ENCODE assay signal across 20 cellular contexts in the genomic region with DNA sequence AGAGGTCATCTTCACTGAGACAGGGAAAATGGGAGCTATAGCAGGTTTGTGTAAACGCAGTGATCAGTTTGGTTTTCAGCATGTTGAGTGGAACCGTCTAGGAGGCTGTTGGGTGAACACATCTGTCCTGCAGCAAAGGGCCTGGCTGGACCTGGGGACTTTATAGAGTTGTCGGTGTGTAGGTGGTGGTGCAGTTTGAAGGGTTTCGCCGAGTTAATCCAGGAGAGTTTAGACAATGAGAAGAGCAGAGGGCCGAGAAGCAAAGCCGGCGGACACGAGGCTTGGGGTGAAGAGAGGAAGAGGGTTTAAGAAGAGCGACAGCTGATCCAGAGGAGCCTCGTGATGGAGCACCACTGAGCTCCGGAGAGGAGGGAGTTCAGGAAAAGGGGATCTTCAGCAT. TPM values are rescaled to one million over a fixed set of nuclear protein-coding genes. Genes with fewer than 3 reads are reported as not detected.
DNase-seq lines count a peak whose midpoint lies in the region; ATAC-seq, FAIRE-seq and TF ChIP-seq lines count a peak whose summit lies in the region.
"Had no signal": no experiment of that assay in that cellular context is flagged by ENCODE, and none has a peak within 500 bp of the region (broad histone marks: within the 10 kb centered on the region; RNA-seq: fewer than 3 reads in every experiment).

No MANE protein-coding gene starts in this region.

- H3K4me3 Mint-ChIP-seq in activated T-cell treated with anti-CD3 and anti-CD28 coated beads, Interleukin-2, amount 50 U/mL, for 24 hours, result no peak overlapping the region
- H3K4me3 Mint-ChIP-seq in activated T-cell treated with anti-CD3 and anti-CD28 coated beads, Interleukin-2, amount 50 U/mL, for 4 hours, result no peak overlapping the region
- no peak overlapping the region for H3K4me3 Mint-ChIP-seq in nephron progenitor cell
- H3K4me3 Mint-ChIP-seq: CD8-positive, alpha-beta T cell had no signal

- no peaks in the 10 kb centered on the region for H4K20me1 ChIP-seq in HepG2 (ENCODE audit: insufficient read depth, low read length)
- H4K20me1 ChIP-seq: BLaER1 had no signal

- H3K9me3 ChIP-seq in HepG2 (ENCODE audit: low read length), result no peaks in the 10 kb centered on the region
- no peaks in the 10 kb centered on the region for H3K9me3 ChIP-seq in right lobe of liver
- H3K9me3 ChIP-seq in pancreas, result no peaks in the 10 kb centered on the region
- H3K9me3 ChIP-seq: A549, BLaER1, HAP-1 had no signal

- intact Hi-C loops in HepG2 (cut with micrococcal nuclease; ENCODE audit: unreplicated experiment) (no loop called here), right lobe of liver (cut with DNase I) (no loop called here), pancreas (cut with DNase I) (no loop called here)

- H3K27ac ChIP-seq in HepG2 (ENCODE audit: extremely low read length, insufficient read depth, low read length), result no peak overlapping the region
- H3K27ac ChIP-seq in right lobe of liver, result no peak overlapping the region
- H3K27ac ChIP-seq in caudate nucleus (ENCODE audit: low read depth, low read length), result no peak overlapping the region
- H3K27ac ChIP-seq in pancreas, result no peak overlapping the region
- H3K27ac ChIP-seq: 22Rv1, A549, BLaER1, GM23248, HL-60 had no signal

- POLR2A ChIA-PET in HepG2 (lab: Yijun Ruan, JAX), result no interaction called here

- CTCF ChIA-PET in HepG2 (lab: Yijun Ruan, JAX; ENCODE audit: low intra/inter-chr PET ratio, low total read pairs), result no interaction called here

- no peak overlapping the region for H2AFZ ChIP-seq in HepG2 (ENCODE audit: low read length)
- H2AFZ ChIP-seq: GM23248 had no signal

- TF ChIP-seq CTCF in HepG2 (CRISPR knock-in tag; IDR thresholded peaks at IDR 0.05), result no peak
- no peak for TF ChIP-seq CTCF in right lobe of liver (IDR thresholded peaks at IDR 0.05)
- no peak for TF ChIP-seq CTCF in nephron progenitor cell (IDR thresholded peaks at IDR 0.05)
- TF ChIP-seq CTCF in pancreas (IDR thresholded peaks at IDR 0.05), result no peak

- FAIRE-seq in HepG2 (lab: Jason Lieb, UNC) (no peak), pancreas (lab: Jason Lieb, UNC) (no peak)
- FAIRE-seq: A549, G401.6, GM12891, GM19239 had no signal

- no peak for DNase-seq in activated T-cell treated with anti-CD3 and anti-CD28 coated beads, Interleukin-2, amount 50 U/mL, for 24 hours
- DNase-seq in activated T-cell treated with anti-CD3 and anti-CD28 coated beads, Interleukin-2, amount 50 U/mL, for 4 hours, result no peak
- DNase-seq in HepG2 (ENCODE audit: low spot score) (no peak), right lobe of liver (no peak), nephron progenitor cell (no peak), caudate nucleus (lab: John Stamatoyannopoulos, UW) (no peak), pancreas (no peak)
- DNase-seq: AML-193; CD8-positive, alpha-beta T cell; GM23248; IMR-90 had no signal

- peaks cover 45% of the 10 kb centered on the region for H3K36me3 Mint-ChIP-seq in activated T-cell treated with anti-CD3 and anti-CD28 coated beads, Interleukin-2, amount 50 U/mL, for 24 hours (ENCODE audit: low read depth)
- peaks cover 20% of the 10 kb centered on the region for H3K36me3 Mint-ChIP-seq in activated T-cell treated with anti-CD3 and anti-CD28 coated beads, Interleukin-2, amount 50 U/mL, for 4 hours (ENCODE audit: insufficient read depth)
- peaks cover 39% of the 10 kb centered on the region for H3K36me3 Mint-ChIP-seq in nephron progenitor cell (ENCODE audit: low read depth)

- in situ Hi-C loops in HepG2 (cut with HindIII; ENCODE audit: extremely low pct_ligation_motif_present, low pct_unique_long_range_greater_than_20kb), result no loop called here

- no peak overlapping the region for H3K4me2 ChIP-seq in HepG2 (ENCODE audit: low read depth, low read length)
- H3K4me2 ChIP-seq: A549, BLaER1 had no signal

- H3K4me3 ChIP-seq in HepG2 (replicated peaks in 1 of 3; ENCODE audit: insufficient read depth in 1 of 3, low read depth in 2 of 3, low read length in 3 of 3), result no peak overlapping the region
- H3K4me3 ChIP-seq in right lobe of liver, result no peak overlapping the region
- no peak overlapping the region for H3K4me3 ChIP-seq in pancreas
- H3K4me3 ChIP-seq: A549, BLaER1, GM23248, HAP-1 had no signal

- peaks cover 19% of the 10 kb centered on the region for H3K4me1 ChIP-seq in HepG2 (ENCODE audit: insufficient read depth, low read length)
- H3K4me1 ChIP-seq in right lobe of liver, result peaks cover 0 to 13% (median 4%) of the 10 kb centered on the region in 4 donors
- peaks cover under 1 to 4% (median 3%) of the 10 kb centered on the region in 3 donors for H3K4me1 ChIP-seq in pancreas
- H3K4me1 ChIP-seq: A549, HAP-1 had no signal

- H3K27me3 Mint-ChIP-seq in activated T-cell treated with anti-CD3 and anti-CD28 coated beads, Interleukin-2, amount 50 U/mL, for 24 hours, result no peaks in the 10 kb centered on the region
- H3K27me3 Mint-ChIP-seq in activated T-cell treated with anti-CD3 and anti-CD28 coated beads, Interleukin-2, amount 50 U/mL, for 4 hours (ENCODE audit: low read depth), result no peaks in the 10 kb centered on the region
- peaks cover 2% of the 10 kb centered on the region for H3K27me3 Mint-ChIP-seq in nephron progenitor cell (ENCODE audit: low read depth, poor library complexity)

- H3K79me2 ChIP-seq in HepG2 (ENCODE audit: insufficient read depth, low read length), result no peaks in the 10 kb centered on the region

- no peak for TF ChIP-seq RAD21 in HepG2 (CRISPR knock-in tag; IDR thresholded peaks at IDR 0.05)

- 93% methylated on average over 12 of the region's 12 CpGs for WGBS in HepG2 (ENCODE audit: low lambda C conversion rate)
- 89% methylated on average over 12 of the region's 12 CpGs for WGBS in right lobe of liver (ENCODE audit: insufficient coverage, low coverage, low lambda C conversion rate, missing lambda C conversion rate)
- WGBS in pancreas, 2 donors, result 87 to 92% methylated on average over 12 of the region's 12 CpGs

- no peak overlapping the region for H3K9ac ChIP-seq in HepG2 (ENCODE audit: insufficient read depth, low read depth, low read length)
- H3K9ac ChIP-seq: BLaER1, GM23248 had no signal

- H3K36me3 ChIP-seq in HepG2 (replicated peaks in 1 of 2; ENCODE audit: control insufficient read depth in 1 of 2, insufficient read depth in 2 of 2, low read length in 2 of 2), result peaks cover 5 to 31% of the 10 kb centered on the region in 2 experiments; a peak in 4 of 5 replicates
- H3K36me3 ChIP-seq in right lobe of liver, result peaks cover 0 to 23% (median 10%) of the 10 kb centered on the region in 4 donors
- peaks cover 4 to 14% (median 8%) of the 10 kb centered on the region in 3 donors for H3K36me3 ChIP-seq in pancreas

- H3K4me1 Mint-ChIP-seq in activated T-cell treated with anti-CD3 and anti-CD28 coated beads, Interleukin-2, amount 50 U/mL, for 24 hours (ENCODE audit: low read depth), result no peaks in the 10 kb centered on the region
- H3K4me1 Mint-ChIP-seq in activated T-cell treated with anti-CD3 and anti-CD28 coated beads, Interleukin-2, amount 50 U/mL, for 4 hours (ENCODE audit: low read depth), result no peaks in the 10 kb centered on the region
- peaks cover 19% of the 10 kb centered on the region for H3K4me1 Mint-ChIP-seq in nephron progenitor cell

- no peak for TF ChIP-seq EP300 in HepG2 (IDR thresholded peaks at IDR 0.05; ENCODE audit: low read depth in 2 of 2, low read length in 2 of 2)
- no peak for TF ChIP-seq EP300 in HepG2 (CRISPR knock-in tag; IDR thresholded peaks at IDR 0.05; ENCODE audit: borderline replicate concordance)

- BruUV-seq in HepG2 (replicated peaks; lab: Mats Ljungman, UMichigan), result no TSS peak

- H3K27ac Mint-ChIP-seq in activated T-cell treated with anti-CD3 and anti-CD28 coated beads, Interleukin-2, amount 50 U/mL, for 24 hours, result peak overlapping the region; percentile 4
- peak overlapping the region; percentile 60 for H3K27ac Mint-ChIP-seq in nephron progenitor cell

- TF ChIP-seq POLR2A in HepG2 (IDR thresholded peaks at IDR 0.05; ENCODE audit: insufficient read depth in 1 of 2, low read depth in 2 of 2, low read length in 2 of 2) (no peak), right lobe of liver (IDR thresholded peaks at IDR 0.05) (no peak)

- no peak for ATAC-seq in activated T-cell treated with anti-CD3 and anti-CD28 coated beads, Interleukin-2, amount 50 U/mL, for 4 hours
- ATAC-seq in HepG2 (no peak), right lobe of liver (no peak), HG02678 (IDR thresholded peaks at IDR 0.05; ENCODE audit: unreplicated experiment) (no peak), pancreas (no peak)
- ATAC-seq: A549; CD8-positive, alpha-beta T cell had no signal

- no peaks in the 10 kb centered on the region for H3K9me3 Mint-ChIP-seq in activated T-cell treated with anti-CD3 and anti-CD28 coated beads, Interleukin-2, amount 50 U/mL, for 24 hours
- no peaks in the 10 kb centered on the region for H3K9me3 Mint-ChIP-seq in activated T-cell treated with anti-CD3 and anti-CD28 coated beads, Interleukin-2, amount 50 U/mL, for 4 hours
- no peaks in the 10 kb centered on the region for H3K9me3 Mint-ChIP-seq in nephron progenitor cell
- H3K9me3 Mint-ChIP-seq: CD8-positive, alpha-beta T cell had no signal

- H3K27me3 ChIP-seq in HepG2 (ENCODE audit: control insufficient read depth in 1 of 2, insufficient read depth in 2 of 2, low read length in 2 of 2) (peaks cover 2 to 9% of the 10 kb centered on the region in 2 experiments; a peak in 2 of 5 replicates), right lobe of liver (no peaks in the 10 kb centered on the region), pancreas (no peaks in the 10 kb centered on the region)
- H3K27me3 ChIP-seq: BLaER1 had no signal

RNA-seq across cellular contexts. Expression of gene IL15RA, which starts 39.1 kb away (rescaled TPM):
- 10 to 100 TPM; 41.5 to 42.4 (median 41.9) TPM for total RNA-seq in activated T-cell treated with anti-CD3 and anti-CD28 coated beads, Interleukin-2, amount 50 U/mL, for 4 hours
- 0.53 and 0.66 TPM in 2 replicates for total RNA-seq in HepG2 (2016; rRNA removed; fragmentation: Illumina TruSeq; extraction: Trizol)
- 0.30 TPM in 1 of 2 replicates, not detected in the other for total RNA-seq in HepG2 (2016; cell fraction: cytosol; rRNA removed; fragmentation: Illumina TruSeq; extraction: Trizol; ENCODE audit: low read depth)
- 0.49 and 0.67 TPM in 2 replicates for total RNA-seq in HepG2 (2016; cell fraction: insoluble cytoplasmic fraction; rRNA removed; fragmentation: Illumina TruSeq; extraction: Trizol)
- total RNA-seq in HepG2 (2016; cell fraction: membrane; rRNA removed; fragmentation: Illumina TruSeq; extraction: Trizol), result 0.43 and 0.55 TPM in 2 replicates
- 0.37 TPM in 1 of 2 replicates, not detected in the other for total RNA-seq in HepG2 (2016; cell fraction: nucleus; rRNA removed; fragmentation: Illumina TruSeq; extraction: Trizol)
- polyA plus RNA-seq in HepG2 (2011; rRNA removed), result 0.77 and 0.85 TPM in 2 replicates
- 0.39 and 0.58 TPM in 2 replicates for polyA plus RNA-seq in HepG2 (2011; cell fraction: cytosol; rRNA removed)
- 0.48 and 0.50 TPM in 2 replicates for polyA plus RNA-seq in HepG2 (2011; cell fraction: nucleus; rRNA removed)
- 0.27 TPM in 1 of 2 replicates, not detected in the other for polyA plus RNA-seq in HepG2 (2012)
- 0.33 and 0.44 TPM in 2 replicates for polyA plus RNA-seq in HepG2 (2016; cell fraction: cytosol; fragmentation: Illumina TruSeq; extraction: Trizol; ENCODE audit: low read depth)
- polyA plus RNA-seq in HepG2 (2016; cell fraction: insoluble cytoplasmic fraction; fragmentation: Illumina TruSeq; extraction: Trizol; ENCODE audit: low read depth), result 0.43 and 0.53 TPM in 2 replicates
- polyA plus RNA-seq in HepG2 (2016; cell fraction: membrane; fragmentation: Illumina TruSeq; extraction: Trizol; ENCODE audit: low read depth), result 0.45 and 0.56 TPM in 2 replicates
- 0.68 and 0.77 TPM in 2 replicates for polyA plus RNA-seq in HepG2 (2016; cell fraction: nucleus; fragmentation: Illumina TruSeq; extraction: Trizol; ENCODE audit: insufficient read depth, low read depth)
- polyA minus RNA-seq in HepG2 (2011; rRNA and poly(A)+ RNA removed; ENCODE audit: low replicate concordance), result 1.1 and 4.7 TPM in 2 replicates
- polyA minus RNA-seq in HepG2 (2011; cell fraction: cytosol; rRNA and poly(A)+ RNA removed), result not detected in 2 replicates
- not detected in 2 replicates for polyA minus RNA-seq in HepG2 (2011; cell fraction: nucleus; rRNA and poly(A)+ RNA removed)
- total RNA-seq in right lobe of liver, result 10 to 100 TPM in 4 of 6 experiments, 1 to 10 TPM in 2; 6.2 to 42.7 (median 13.3) TPM
- 10 to 100 TPM in 3 of 6 donors, 1 to 10 TPM in 3; 6.9 to 14.3 (median 11.0) TPM for total RNA-seq in pancreas
- polyA plus RNA-seq in pancreas, result 10 to 100 TPM in 1 of 2 donors, 1 to 10 TPM in 1; 10.0 to 12.2 TPM

RNA-seq across cellular contexts. Expression of gene FBH1, which starts 48.2 kb away (rescaled TPM):
- total RNA-seq in activated T-cell treated with anti-CD3 and anti-CD28 coated beads, Interleukin-2, amount 50 U/mL, for 4 hours, result 10 to 100 TPM; 61.2 to 67.9 (median 62.7) TPM
- total RNA-seq in HepG2 (2016; rRNA removed; fragmentation: Illumina TruSeq; extraction: Trizol), result 53.3 and 60.3 TPM in 2 replicates
- total RNA-seq in HepG2 (2016; cell fraction: cytosol; rRNA removed; fragmentation: Illumina TruSeq; extraction: Trizol; ENCODE audit: low read depth), result 46.8 and 53.6 TPM in 2 replicates
- total RNA-seq in HepG2 (2016; cell fraction: insoluble cytoplasmic fraction; rRNA removed; fragmentation: Illumina TruSeq; extraction: Trizol), result 47.5 and 61.3 TPM in 2 replicates
- total RNA-seq in HepG2 (2016; cell fraction: membrane; rRNA removed; fragmentation: Illumina TruSeq; extraction: Trizol), result 86.2 and 93.4 TPM in 2 replicates
- total RNA-seq in HepG2 (2016; cell fraction: nucleus; rRNA removed; fragmentation: Illumina TruSeq; extraction: Trizol), result 56.0 and 63.9 TPM in 2 replicates
- 48.8 and 51.3 TPM in 2 replicates for polyA plus RNA-seq in HepG2 (2011; rRNA removed)
- 37.9 and 38.9 TPM in 2 replicates for polyA plus RNA-seq in HepG2 (2011; cell fraction: cytosol; rRNA removed)
- polyA plus RNA-seq in HepG2 (2011; cell fraction: nucleus; rRNA removed), result 102 and 103 TPM in 2 replicates
- 25.8 and 31.0 TPM in 2 replicates for polyA plus RNA-seq in HepG2 (2012)
- 25.2 and 27.2 TPM in 2 replicates for polyA plus RNA-seq in HepG2 (2016; cell fraction: cytosol; fragmentation: Illumina TruSeq; extraction: Trizol; ENCODE audit: low read depth)
- polyA plus RNA-seq in HepG2 (2016; cell fraction: insoluble cytoplasmic fraction; fragmentation: Illumina TruSeq; extraction: Trizol; ENCODE audit: low read depth), result 42.1 and 54.3 TPM in 2 replicates
- polyA plus RNA-seq in HepG2 (2016; cell fraction: membrane; fragmentation: Illumina TruSeq; extraction: Trizol; ENCODE audit: low read depth), result 51.3 and 57.7 TPM in 2 replicates
- polyA plus RNA-seq in HepG2 (2016; cell fraction: nucleus; fragmentation: Illumina TruSeq; extraction: Trizol; ENCODE audit: insufficient read depth, low read depth), result 100 and 105 TPM in 2 replicates
- polyA minus RNA-seq in HepG2 (2011; rRNA and poly(A)+ RNA removed; ENCODE audit: low replicate concordance), result 111 and 138 TPM in 2 replicates
- 31.6 and 35.3 TPM in 2 replicates for polyA minus RNA-seq in HepG2 (2011; cell fraction: cytosol; rRNA and poly(A)+ RNA removed)
- polyA minus RNA-seq in HepG2 (2011; cell fraction: nucleus; rRNA and poly(A)+ RNA removed), result 71.1 and 80.8 TPM in 2 replicates
- 10 to 100 TPM; 30.8 to 38.6 (median 35.8) TPM for total RNA-seq in right lobe of liver
- 10 to 100 TPM; 29.5 to 51.7 (median 35.2) TPM for total RNA-seq in pancreas
- polyA plus RNA-seq in pancreas, result 10 to 100 TPM; 50.3 to 51.2 TPM

RNA-seq across cellular contexts. Expression of gene ANKRD16, which starts 48.6 kb away (rescaled TPM):
- total RNA-seq in activated T-cell treated with anti-CD3 and anti-CD28 coated beads, Interleukin-2, amount 50 U/mL, for 4 hours, result 10 to 100 TPM in 2 of 3 donors, 1 to 10 TPM in 1; 9.6 to 11.9 (median 10.3) TPM
- total RNA-seq in HepG2 (2016; rRNA removed; fragmentation: Illumina TruSeq; extraction: Trizol) (5.4 and 8.0 TPM in 2 replicates), right lobe of liver (1 to 10 TPM; 1.8 to 6.1 (median 4.1) TPM), pancreas (1 to 10 TPM; 3.0 to 5.5 (median 4.1) TPM)
- total RNA-seq in HepG2 (2016; cell fraction: cytosol; rRNA removed; fragmentation: Illumina TruSeq; extraction: Trizol; ENCODE audit: low read depth), result 1.9 and 2.7 TPM in 2 replicates
- 6.3 and 7.1 TPM in 2 replicates for total RNA-seq in HepG2 (2016; cell fraction: insoluble cytoplasmic fraction; rRNA removed; fragmentation: Illumina TruSeq; extraction: Trizol)
- total RNA-seq in HepG2 (2016; cell fraction: membrane; rRNA removed; fragmentation: Illumina TruSeq; extraction: Trizol), result 3.9 and 4.7 TPM in 2 replicates
- 7.7 and 9.0 TPM in 2 replicates for total RNA-seq in HepG2 (2016; cell fraction: nucleus; rRNA removed; fragmentation: Illumina TruSeq; extraction: Trizol)
- polyA plus RNA-seq in HepG2 (2011; rRNA removed) (11.2 and 11.4 TPM in 2 replicates), pancreas (1 to 10 TPM; 5.0 to 5.1 TPM)
- 6.7 and 8.3 TPM in 2 replicates for polyA plus RNA-seq in HepG2 (2011; cell fraction: cytosol; rRNA removed)
- polyA plus RNA-seq in HepG2 (2011; cell fraction: nucleus; rRNA removed), result 16.0 and 18.1 TPM in 2 replicates
- 4.1 and 4.2 TPM in 2 replicates for polyA plus RNA-seq in HepG2 (2012)
- polyA plus RNA-seq in HepG2 (2016; cell fraction: cytosol; fragmentation: Illumina TruSeq; extraction: Trizol; ENCODE audit: low read depth), result 2.1 and 2.4 TPM in 2 replicates
- 6.3 and 7.9 TPM in 2 replicates for polyA plus RNA-seq in HepG2 (2016; cell fraction: insoluble cytoplasmic fraction; fragmentation: Illumina TruSeq; extraction: Trizol; ENCODE audit: low read depth)
- polyA plus RNA-seq in HepG2 (2016; cell fraction: membrane; fragmentation: Illumina TruSeq; extraction: Trizol; ENCODE audit: low read depth), result 3.7 and 4.2 TPM in 2 replicates
- polyA plus RNA-seq in HepG2 (2016; cell fraction: nucleus; fragmentation: Illumina TruSeq; extraction: Trizol; ENCODE audit: insufficient read depth, low read depth), result 11.7 and 12.7 TPM in 2 replicates
- 33.4 and 63.2 TPM in 2 replicates for polyA minus RNA-seq in HepG2 (2011; rRNA and poly(A)+ RNA removed; ENCODE audit: low replicate concordance)
- 4.2 and 6.3 TPM in 2 replicates for polyA minus RNA-seq in HepG2 (2011; cell fraction: cytosol; rRNA and poly(A)+ RNA removed)
- polyA minus RNA-seq in HepG2 (2011; cell fraction: nucleus; rRNA and poly(A)+ RNA removed), result 25.5 and 26.4 TPM in 2 replicates
